23 cellular contexts compared by ENCODE assay signal in genomic region chr18:59039449-59039848, GRCh38.
DNase-seq lines count a peak whose midpoint lies in the region; ATAC-seq, FAIRE-seq and TF ChIP-seq lines count a peak whose summit lies in the region.
"Had no signal": no experiment of that assay in that cellular context is flagged by ENCODE, and none has a peak within 500 bp of the region (broad histone marks: within the 10 kb centered on the region; RNA-seq: fewer than 3 reads in every experiment).

No MANE protein-coding gene starts in this region.

- H3K9me3 ChIP-seq in endodermal cell (ENCODE audit: control insufficient read depth, low read length): no peaks in the 10 kb centered on the region
- H3K9me3 ChIP-seq: BE2C had no signal

- no peak for TF ChIP-seq CTCF in endodermal cell (conservative IDR thresholded peaks at IDR 0.05)

- WGBS in endodermal cell (ENCODE audit: insufficient coverage in 1 of 2, insufficient read length in 1 of 2), 2 experiments: 94 to 97% methylated on average over 6 of the region's 6 CpGs

- peaks cover 7 to 9% of the 10 kb centered on the region in 2 donors for H3K36me3 Mint-ChIP-seq in activated T-cell treated with anti-CD3 and anti-CD28 coated beads, Interleukin-2, amount 50 U/mL, for 72 hours (ENCODE audit: insufficient read depth in 2 of 2)
- no peaks in the 10 kb centered on the region for H3K36me3 Mint-ChIP-seq in activated T-helper 1 cell treated with anti-CD3 and anti-CD28 coated beads, Interleukin-12 subunit alpha, Interleukin-12 subunit beta, Interleukin-2, Interleukin-4 antibody, amounts not matched to agents 30 ng/mL and 10 ng/mL and 1 ng/mL, durations not matched to agents 14 hours and 24 hours and 36 hours (ENCODE audit: low read depth)
- H3K36me3 Mint-ChIP-seq in endodermal cell (ENCODE audit: low read depth): no peaks in the 10 kb centered on the region
- H3K36me3 Mint-ChIP-seq in stimulated activated effector memory CD8-positive, alpha-beta T cell treated with anti-CD3 and anti-CD28 coated beads, Interleukin-12 subunit alpha, Interleukin-12 subunit beta, amount 100 ng/mL, for 72 hours: peaks cover 5% of the 10 kb centered on the region

- peaks cover 35% of the 10 kb centered on the region for H3K4me1 Mint-ChIP-seq in activated T-cell treated with anti-CD3 and anti-CD28 coated beads, Interleukin-2, amount 50 U/mL, for 72 hours (ENCODE audit: low read depth)
- H3K4me1 Mint-ChIP-seq in activated T-helper 1 cell treated with anti-CD3 and anti-CD28 coated beads, Interleukin-12 subunit alpha, Interleukin-12 subunit beta, Interleukin-2, Interleukin-4 antibody, amounts not matched to agents 30 ng/mL and 10 ng/mL and 1 ng/mL, durations not matched to agents 14 hours and 24 hours and 36 hours (ENCODE audit: low read depth): peaks cover 4% of the 10 kb centered on the region
- no peaks in the 10 kb centered on the region for H3K4me1 Mint-ChIP-seq in endodermal cell
- H3K4me1 Mint-ChIP-seq in stimulated activated effector memory CD8-positive, alpha-beta T cell treated with anti-CD3 and anti-CD28 coated beads, Interleukin-12 subunit alpha, Interleukin-12 subunit beta, amount 100 ng/mL, for 72 hours: peaks cover 24% of the 10 kb centered on the region

- H3K27ac Mint-ChIP-seq in activated T-cell treated with anti-CD3 and anti-CD28 coated beads, Interleukin-2, amount 50 U/mL, for 72 hours: peak overlapping the region; percentile 94
- peak overlapping the region; percentile 41 for H3K27ac Mint-ChIP-seq in activated T-helper 1 cell treated with anti-CD3 and anti-CD28 coated beads, Interleukin-12 subunit alpha, Interleukin-12 subunit beta, Interleukin-2, Interleukin-4 antibody, amounts not matched to agents 30 ng/mL and 10 ng/mL and 1 ng/mL, durations not matched to agents 14 hours and 24 hours and 36 hours
- H3K27ac Mint-ChIP-seq in endodermal cell: no peak overlapping the region
- H3K27ac Mint-ChIP-seq in stimulated activated effector memory CD8-positive, alpha-beta T cell treated with anti-CD3 and anti-CD28 coated beads, Interleukin-12 subunit alpha, Interleukin-12 subunit beta, amount 100 ng/mL, for 72 hours: peak overlapping the region; percentile 83

- no peak overlapping the region for H3K4me3 ChIP-seq in endodermal cell (ENCODE audit: low read length)
- H3K4me3 ChIP-seq: PC-9 had no signal

- H3K4me1 ChIP-seq in endodermal cell (ENCODE audit: control insufficient read depth, insufficient read depth, low read length): no peaks in the 10 kb centered on the region
- H3K4me1 ChIP-seq: BE2C had no signal

- no peaks in the 10 kb centered on the region for H3K36me3 ChIP-seq in endodermal cell (ENCODE audit: control insufficient read depth, insufficient read depth, low read length)
- H3K36me3 ChIP-seq: BE2C had no signal

- FAIRE-seq in GM19239 (lab: Jason Lieb, UNC): no peak
- FAIRE-seq: GM18507, H1 had no signal

- peaks cover 9 to 13% of the 10 kb centered on the region in 2 donors for H3K9me3 Mint-ChIP-seq in activated T-cell treated with anti-CD3 and anti-CD28 coated beads, Interleukin-2, amount 50 U/mL, for 72 hours
- H3K9me3 Mint-ChIP-seq in activated T-helper 1 cell treated with anti-CD3 and anti-CD28 coated beads, Interleukin-12 subunit alpha, Interleukin-12 subunit beta, Interleukin-2, Interleukin-4 antibody, amounts not matched to agents 30 ng/mL and 10 ng/mL and 1 ng/mL, durations not matched to agents 14 hours and 24 hours and 36 hours: no peaks in the 10 kb centered on the region
- no peaks in the 10 kb centered on the region for H3K9me3 Mint-ChIP-seq in endodermal cell
- peaks cover 3% of the 10 kb centered on the region for H3K9me3 Mint-ChIP-seq in stimulated activated effector memory CD8-positive, alpha-beta T cell treated with anti-CD3 and anti-CD28 coated beads, Interleukin-12 subunit alpha, Interleukin-12 subunit beta, amount 100 ng/mL, for 72 hours

- DNase-seq in activated T-cell treated with anti-CD3 and anti-CD28 coated beads, Interleukin-2, amount 50 U/mL, for 72 hours: no peak
- DNase-seq in activated T-cell treated with anti-CD3 and anti-CD28 coated beads for 4 hours (no peak), endodermal cell (peak; percentile 23), GM19239 (ENCODE audit: insufficient read length, low spot score) (no peak), NCI-H1092 treated with DMSO at 0.1 percent for 48 hours (lab: John Stamatoyannopoulos, UW) (no peak)
- DNase-seq in activated T-helper 1 cell treated with anti-CD3 and anti-CD28 coated beads, Interleukin-12 subunit alpha, Interleukin-12 subunit beta, Interleukin-2, Interleukin-4 antibody, amounts not matched to agents 30 ng/mL and 10 ng/mL and 1 ng/mL, durations not matched to agents 14 hours and 24 hours and 36 hours (ENCODE audit: low spot score): no peak
- DNase-seq in stimulated activated effector memory CD8-positive, alpha-beta T cell treated with anti-CD3 and anti-CD28 coated beads, Interleukin-12 subunit alpha, Interleukin-12 subunit beta, amount 100 ng/mL, for 72 hours (ENCODE audit: low spot score in 2 of 2): no peak
- DNase-seq: BE2C, DMS53, GDM1, KBM-7, MM.1S, NCI-H1048, NCI-H1436, NCI-H187 treated with DMSO at 0.1 percent for 48 hours, NCI-H226, NCI-H510A treated with DMSO at 0.1 percent for 48 hours, NCI-H748 treated with DMSO at 0.1 percent for 48 hours, PC-9, SHP77 treated with DMSO at 0.1 percent for 48 hours had no signal

- H3K27me3 Mint-ChIP-seq in activated T-cell treated with anti-CD3 and anti-CD28 coated beads, Interleukin-2, amount 50 U/mL, for 72 hours (ENCODE audit: low read depth): peaks cover 26% of the 10 kb centered on the region
- H3K27me3 Mint-ChIP-seq in activated T-helper 1 cell treated with anti-CD3 and anti-CD28 coated beads, Interleukin-12 subunit alpha, Interleukin-12 subunit beta, Interleukin-2, Interleukin-4 antibody, amounts not matched to agents 30 ng/mL and 10 ng/mL and 1 ng/mL, durations not matched to agents 14 hours and 24 hours and 36 hours (ENCODE audit: insufficient read depth): no peaks in the 10 kb centered on the region
- H3K27me3 Mint-ChIP-seq in endodermal cell (ENCODE audit: insufficient read depth): no peaks in the 10 kb centered on the region

- peak overlapping the region; percentile 48 to 69 for H3K4me3 Mint-ChIP-seq in activated T-cell treated with anti-CD3 and anti-CD28 coated beads, Interleukin-2, amount 50 U/mL, for 72 hours
- no peak overlapping the region for H3K4me3 Mint-ChIP-seq in activated T-helper 1 cell treated with anti-CD3 and anti-CD28 coated beads, Interleukin-12 subunit alpha, Interleukin-12 subunit beta, Interleukin-2, Interleukin-4 antibody, amounts not matched to agents 30 ng/mL and 10 ng/mL and 1 ng/mL, durations not matched to agents 14 hours and 24 hours and 36 hours
- no peak overlapping the region for H3K4me3 Mint-ChIP-seq in endodermal cell
- no peak overlapping the region for H3K4me3 Mint-ChIP-seq in stimulated activated effector memory CD8-positive, alpha-beta T cell treated with anti-CD3 and anti-CD28 coated beads, Interleukin-12 subunit alpha, Interleukin-12 subunit beta, amount 100 ng/mL, for 72 hours

- intact Hi-C loops in activated T-helper 1 cell treated with anti-CD3 and anti-CD28 coated beads, Interleukin-12 subunit alpha, Interleukin-12 subunit beta, Interleukin-2, Interleukin-4 antibody, amounts not matched to agents 30 ng/mL and 10 ng/mL and 1 ng/mL, durations not matched to agents 14 hours and 24 hours and 36 hours (cut with micrococcal nuclease): no loop called here

- H3K27ac ChIP-seq in endodermal cell (ENCODE audit: low read depth, low read length): no peak overlapping the region
- H3K27ac ChIP-seq: PC-9 had no signal

- no peak overlapping the region for H3K9ac ChIP-seq in endodermal cell (ENCODE audit: extremely low read depth, low read length, poor library complexity, severe bottlenecking)

- no peak for ATAC-seq in activated T-cell treated with anti-CD3 and anti-CD28 coated beads, Interleukin-2, amount 50 U/mL, for 72 hours (replicated peaks in 1 of 2)
- ATAC-seq in stimulated activated effector memory CD8-positive, alpha-beta T cell treated with anti-CD3 and anti-CD28 coated beads, Interleukin-12 subunit alpha, Interleukin-12 subunit beta, amount 100 ng/mL, for 72 hours: no peak
- ATAC-seq: HCT116 had no signal

- no peaks in the 10 kb centered on the region for H3K27me3 ChIP-seq in endodermal cell (ENCODE audit: control insufficient read depth, insufficient read depth, low read length, poor library complexity, severe bottlenecking)
- H3K27me3 ChIP-seq: BE2C had no signal

Comparison
In these comparisons a context has a peak if more than half of its experiments do, and no peak if none do; other contexts are left out.
1. H3K4me3 Mint-ChIP-seq: peak in activated T-cell treated with anti-CD3 and anti-CD28 coated beads, Interleukin-2, amount 50 U/mL, for 72 hours (2 of 2); none in activated T-helper 1 cell treated with anti-CD3 and anti-CD28 coated beads, Interleukin-12 subunit alpha, Interleukin-12 subunit beta, Interleukin-2, Interleukin-4 antibody, amounts not matched to agents 30 ng/mL and 10 ng/mL and 1 ng/mL, durations not matched to agents 14 hours and 24 hours and 36 hours (single experiment), endodermal cell (single experiment) and stimulated activated effector memory CD8-positive, alpha-beta T cell treated with anti-CD3 and anti-CD28 coated beads, Interleukin-12 subunit alpha, Interleukin-12 subunit beta, amount 100 ng/mL, for 72 hours (single experiment).